8 cellular contexts compared by ENCODE assay signal in genomic region chr2:241636182-241636982, GRCh38. TPM values are rescaled to one million over a fixed set of nuclear protein-coding genes. Genes with fewer than 3 reads are reported as not detected.
DNase-seq lines count a peak whose midpoint lies in the region; ATAC-seq and TF ChIP-seq lines count a peak whose summit lies in the region.

No MANE protein-coding gene starts in this region.

- H3K9me3 ChIP-seq in KOPT-K1 (ENCODE audit: insufficient read depth, low read length, poor library complexity, severe bottlenecking) (peaks cover 12% of the 10 kb centered on the region), aorta (ENCODE audit: control insufficient read depth, low read length) (no peaks in the 10 kb centered on the region)

- peak overlapping the region; percentile 99 for H3K4me2 ChIP-seq in GM23338

- DNase-seq in GM13977 (ENCODE audit: low spot score) (peak; percentile 72), GM23338 (ENCODE audit: low spot score) (peak; percentile 75), activated T-cell treated with anti-CD3 and anti-CD28 coated beads for 24 hours (ENCODE audit: low read depth) (peak; percentile 7), fibroblast of gingiva (ENCODE audit: low read depth) (peak; percentile 21), neural crest cell (ENCODE audit: low read depth, low spot score) (peak; percentile 18), aorta (peak; percentile 59 to 84), NCI-H2029 (lab: John Stamatoyannopoulos, UW) (no peak)

- peaks cover 22% of the 10 kb centered on the region for H3K36me3 ChIP-seq in GM23338 (ENCODE audit: insufficient read depth)
- H3K36me3 ChIP-seq in KOPT-K1 (ENCODE audit: insufficient read depth, low read length): peaks cover 52% of the 10 kb centered on the region
- H3K36me3 ChIP-seq in aorta (ENCODE audit: control insufficient read depth in 1 of 2, insufficient read depth in 2 of 2, low read length in 1 of 2): peaks cover 0 to 4% of the 10 kb centered on the region in 2 donors

- H3K27me3 Mint-ChIP-seq in GM23338 (ENCODE audit: insufficient read depth, low read depth, poor library complexity) (peaks cover 18% of the 10 kb centered on the region), neural crest cell (ENCODE audit: low read depth) (no peaks in the 10 kb centered on the region)

- peaks cover 13% of the 10 kb centered on the region for H3K4me1 ChIP-seq in GM23338 (ENCODE audit: insufficient read depth)
- H3K4me1 ChIP-seq in aorta (ENCODE audit: control insufficient read depth in 1 of 2, insufficient read depth in 2 of 2, low read length in 2 of 2): no peaks in the 10 kb centered on the region

- H2AFZ ChIP-seq in GM23338: peak overlapping the region; percentile 92

- no peaks in the 10 kb centered on the region for H3K9me2 ChIP-seq in GM23338 (ENCODE audit: insufficient read depth)

- H3K4me3 ChIP-seq in GM23338 (peak overlapping the region; percentile 98), aorta (ENCODE audit: low read length in 2 of 2) (peak overlapping the region; percentile 84 to 99)

- peaks cover 58% of the 10 kb centered on the region for H3K36me3 Mint-ChIP-seq in GM23338 (ENCODE audit: low read depth)
- peaks cover 14% of the 10 kb centered on the region for H3K36me3 Mint-ChIP-seq in neural crest cell (ENCODE audit: low read depth)

- peaks cover 18% of the 10 kb centered on the region for H3F3A ChIP-seq in GM23338 (replicated peaks; ENCODE audit: low read depth)

- H3K4me1 Mint-ChIP-seq in GM23338 (peaks cover 27% of the 10 kb centered on the region), neural crest cell (peaks cover 44% of the 10 kb centered on the region)

- 1% methylated on average over 66 to 95 of the region's 95 CpGs for WGBS in aorta, 2 donors

- H3K79me2 ChIP-seq in GM23338 (replicated peaks; ENCODE audit: insufficient read depth): peaks cover 80% of the 10 kb centered on the region

- H3K4me3 Mint-ChIP-seq in GM23338 (peak overlapping the region; percentile 85), neural crest cell (peak overlapping the region; percentile 93)

- ATAC-seq in GM23338 (peak; percentile 58), aorta (ENCODE audit: low FRiP score) (peak; percentile 39)

- TF ChIP-seq CTCF in GM13977 (IDR thresholded peaks at IDR 0.05; ENCODE audit: extremely low read depth, insufficient read depth, missing control alignments) (no peak), GM23338 (conservative IDR thresholded peaks at IDR 0.05; ENCODE audit: low read depth in 2 of 2) (no peak), neural crest cell (conservative IDR thresholded peaks at IDR 0.05) (no peak)

- no peak overlapping the region; the same call in 1 of the 2 replicates for H3K27ac Mint-ChIP-seq in GM23338
- H3K27ac Mint-ChIP-seq in neural crest cell (ENCODE audit: unreplicated experiment): peak overlapping the region; percentile 4

- no peaks in the 10 kb centered on the region for H3K27me3 ChIP-seq in GM23338 (ENCODE audit: insufficient read depth)
- no peaks in the 10 kb centered on the region for H3K27me3 ChIP-seq in aorta (ENCODE audit: control insufficient read depth in 1 of 2, insufficient read depth in 2 of 2, low read length in 1 of 2)

- intact Hi-C loops in aorta (cut with DNase I): no loop called here

- peaks cover 42% of the 10 kb centered on the region for H4K20me1 ChIP-seq in GM23338 (replicated peaks; ENCODE audit: insufficient read depth)

- H3K27ac ChIP-seq in GM23338 (ENCODE audit: low read depth) (peak overlapping the region; percentile 50; the same call in 1 of the 2 replicates), KOPT-K1 (ENCODE audit: low read depth, low read length, poor library complexity, severe bottlenecking) (peak overlapping the region; percentile 94), aorta (ENCODE audit: low read depth in 1 of 2, low read length in 2 of 2) (peak overlapping the region; percentile 55 to 62)

- H3K9me3 Mint-ChIP-seq in GM23338 (peaks cover 22% of the 10 kb centered on the region), neural crest cell (no peaks in the 10 kb centered on the region)

- in situ Hi-C loops in GM13977 (cut with MboI; ENCODE audit: low pct_unique_long_range_greater_than_20kb, low sequenced_read_pairs, unreplicated experiment): no loop called here

TF ChIP-seq in GM23338, 12 proteins besides CTCF, POLR2A, EP300 and RAD21:
- TF ChIP-seq POLR2AphosphoS5 (IDR thresholded peaks at IDR 0.05; ENCODE audit: low read depth) (0 out of 2 replicates have a peak, but pooled peaks have one; percentile 10), JUNB (IDR thresholded peaks at IDR 0.05; ENCODE audit: unreplicated experiment) (no peak)

RNA-seq across cellular contexts. Expression of gene THAP4, which starts 0.6 kb away (rescaled TPM):
- total RNA-seq in GM23338 (2014; rRNA removed; shearing (Covaris generic)): 80.4 and 81.6 TPM in 2 replicates
- polyA plus RNA-seq in GM23338 (2016; fragmentation: Nextera tagmentation; extraction: Ambion mirVana): 62.9 and 74.0 TPM in 2 replicates
- 59.1 and 60.9 TPM in 2 replicates for total RNA-seq in neural crest cell
- 10 to 100 TPM; 29.2 to 31.9 TPM for total RNA-seq in aorta
- polyA plus RNA-seq in aorta: 10 to 100 TPM; 24.3 to 41.5 TPM

RNA-seq across cellular contexts. Expression of gene ATG4B, which starts 1.1 kb away (rescaled TPM):
- 102 and 103 TPM in 2 replicates for total RNA-seq in GM23338 (2014; rRNA removed; shearing (Covaris generic))
- polyA plus RNA-seq in GM23338 (2016; fragmentation: Nextera tagmentation; extraction: Ambion mirVana): 104 and 116 TPM in 2 replicates
- 112 TPM in 2 replicates for total RNA-seq in neural crest cell
- total RNA-seq in aorta: 10 to 100 TPM; 71.3 to 85.4 TPM
- polyA plus RNA-seq in aorta: 10 to 100 TPM; 30.4 to 77.3 TPM

RNA-seq across cellular contexts. Expression of gene DTYMK, which starts 50.2 kb away (rescaled TPM):
- total RNA-seq in GM23338 (2014; rRNA removed; shearing (Covaris generic)): 38.9 and 55.4 TPM in 2 replicates
- polyA plus RNA-seq in GM23338 (2016; fragmentation: Nextera tagmentation; extraction: Ambion mirVana) (65.4 and 69.5 TPM in 2 replicates), aorta (10 to 100 TPM in 1 of 2 donors, 1 to 10 TPM in 1; 9.4 to 14.3 TPM)
- total RNA-seq in neural crest cell (98.7 and 108 TPM in 2 replicates), aorta (10 to 100 TPM in 1 of 2 donors, 1 to 10 TPM in 1; 8.4 to 18.5 TPM)
